1 cellular context compared by ENCODE assay signal in genomic region chr18:54946149-54946581, GRCh38.
TF ChIP-seq lines count a peak whose summit lies in the region.

No MANE protein-coding gene starts in this region.

TF ChIP-seq in HepG2, 621 proteins besides CTCF, POLR2A, EP300 and RAD21 (continued from another document and continues in another):
- TF ChIP-seq ZNF574 (CRISPR knock-in tag; IDR thresholded peaks at IDR 0.05) (peak; percentile 74), MIXL1 (CRISPR knock-in tag; IDR thresholded peaks at IDR 0.05) (peak; percentile 76), ZNF335 (CRISPR knock-in tag; IDR thresholded peaks at IDR 0.05) (peak; percentile 59; the same call in 1 of the 2 replicates), FOXJ3 (CRISPR knock-in tag; IDR thresholded peaks at IDR 0.05; ENCODE audit: borderline replicate concordance) (peak; percentile 88; the same call in 1 of the 2 replicates), BRCA1 (CRISPR knock-in tag; IDR thresholded peaks at IDR 0.05) (no peak), NCOR1 (IDR thresholded peaks at IDR 0.05; ENCODE audit: borderline replicate concordance, low read length) (peak; percentile 78; the same call in 1 of the 2 replicates), PAXIP1 (CRISPR knock-in tag; conservative IDR thresholded peaks at IDR 0.05) (peak; percentile 98), FOXO1 (CRISPR knock-in tag; IDR thresholded peaks at IDR 0.05) (peak; percentile 95), ZSCAN25 (CRISPR knock-in tag; IDR thresholded peaks at IDR 0.05) (no peak), CHCHD3 (CRISPR knock-in tag; IDR thresholded peaks at IDR 0.05) (no peak), ZNF605 (CRISPR knock-in tag; IDR thresholded peaks at IDR 0.05) (no peak), FOXP4 (CRISPR knock-in tag; IDR thresholded peaks at IDR 0.05) (peak; percentile 96), ZMAT3 (CRISPR knock-in tag; conservative IDR thresholded peaks at IDR 0.05) (0 out of 2 replicates have a peak, but pooled peaks have one; percentile 29), LBX2 (CRISPR knock-in tag; IDR thresholded peaks at IDR 0.05; ENCODE audit: borderline replicate concordance) (no peak), ZNF382 (CRISPR knock-in tag; IDR thresholded peaks at IDR 0.05; ENCODE audit: borderline replicate concordance) (no peak), RELA (CRISPR knock-in tag; IDR thresholded peaks at IDR 0.05) (no peak), ZNF513 (CRISPR knock-in tag; conservative IDR thresholded peaks at IDR 0.05) (no peak), CEBPG (CRISPR knock-in tag; IDR thresholded peaks at IDR 0.05) (peak; percentile 84), YEATS4 (CRISPR knock-in tag; IDR thresholded peaks at IDR 0.05; ENCODE audit: borderline replicate concordance) (peak; percentile 81; the same call in 1 of the 2 replicates), ZMAT5 (CRISPR knock-in tag; IDR thresholded peaks at IDR 0.05; ENCODE audit: borderline replicate concordance, low read depth) (no peak), CERS6 (CRISPR knock-in tag; IDR thresholded peaks at IDR 0.05) (no peak), ZNF343 (CRISPR knock-in tag; IDR thresholded peaks at IDR 0.05) (no peak), RFX5 (IDR thresholded peaks at IDR 0.05; ENCODE audit: low read depth, low read length) (no peak), FIP1L1 (IDR thresholded peaks at IDR 0.05; ENCODE audit: borderline replicate concordance, insufficient read depth, low read depth, low read length) (no peak), SMC3 (IDR thresholded peaks at IDR 0.05; ENCODE audit: low read length) (no peak), ZNF296 (CRISPR knock-in tag; conservative IDR thresholded peaks at IDR 0.05) (no peak), ZNF569 (CRISPR knock-in tag; IDR thresholded peaks at IDR 0.05; ENCODE audit: borderline replicate concordance) (no peak), ZNF614 (CRISPR knock-in tag; IDR thresholded peaks at IDR 0.05; ENCODE audit: borderline replicate concordance) (peak; percentile 83; the same call in 1 of the 2 replicates), PHF5A (CRISPR knock-in tag; IDR thresholded peaks at IDR 0.05; ENCODE audit: low read depth, unreplicated experiment) (peak; percentile 41), TRIM24 (CRISPR knock-in tag; IDR thresholded peaks at IDR 0.05) (no peak), JUN (CRISPR knock-in tag; IDR thresholded peaks at IDR 0.05) (no peak), ETV5 (CRISPR knock-in tag; IDR thresholded peaks at IDR 0.05; ENCODE audit: borderline replicate concordance) (peak; percentile 94), ZNF747 (CRISPR knock-in tag; IDR thresholded peaks at IDR 0.05; ENCODE audit: borderline replicate concordance) (peak; percentile 39; the same call in 1 of the 2 replicates), RARA (CRISPR knock-in tag; IDR thresholded peaks at IDR 0.05) (peak; percentile 93), NFIC (IDR thresholded peaks at IDR 0.05; ENCODE audit: low read length) (peak; percentile 89), ZNF773 (CRISPR knock-in tag; IDR thresholded peaks at IDR 0.05; ENCODE audit: borderline replicate concordance) (no peak), DBP (CRISPR knock-in tag; IDR thresholded peaks at IDR 0.05; ENCODE audit: not compliant biosample characterization) (no peak), DDIT3 (CRISPR knock-in tag; IDR thresholded peaks at IDR 0.05) (no peak), SCMH1 (CRISPR knock-in tag; IDR thresholded peaks at IDR 0.05; ENCODE audit: borderline replicate concordance) (no peak), SIN3B (IDR thresholded peaks at IDR 0.05; ENCODE audit: low read length) (no peak), ZUFSP (CRISPR knock-in tag; IDR thresholded peaks at IDR 0.05; ENCODE audit: borderline replicate concordance) (no peak), ZBTB25 (CRISPR knock-in tag; IDR thresholded peaks at IDR 0.05) (peak; percentile 80; the same call in 1 of the 2 replicates), ZNF580 (CRISPR knock-in tag; IDR thresholded peaks at IDR 0.05; ENCODE audit: borderline replicate concordance, low read depth) (peak; percentile 88; the same call in 1 of the 2 replicates), GLI4 (CRISPR knock-in tag; IDR thresholded peaks at IDR 0.05; ENCODE audit: borderline replicate concordance) (no peak), ZC3H4 (CRISPR knock-in tag; IDR thresholded peaks at IDR 0.05; ENCODE audit: borderline replicate concordance) (no peak), SNAPC2 (CRISPR knock-in tag; IDR thresholded peaks at IDR 0.05) (peak; percentile 75; the same call in 1 of the 2 replicates), CEBPB (IDR thresholded peaks at IDR 0.05; ENCODE audit: borderline replicate concordance, low read depth, low read length) (peak; percentile 56), ZNF292 (CRISPR knock-in tag; IDR thresholded peaks at IDR 0.05; ENCODE audit: borderline replicate concordance, low read depth) (peak; percentile 87), ZNF101 (CRISPR knock-in tag; IDR thresholded peaks at IDR 0.05; ENCODE audit: borderline replicate concordance, low read depth) (no peak), SIX1 (CRISPR knock-in tag; IDR thresholded peaks at IDR 0.05; ENCODE audit: borderline replicate concordance) (peak; percentile 65; the same call in 1 of the 2 replicates), ZNF598 (CRISPR knock-in tag; IDR thresholded peaks at IDR 0.05; ENCODE audit: borderline replicate concordance) (no peak), SMAD1 (CRISPR knock-in tag; IDR thresholded peaks at IDR 0.05; ENCODE audit: borderline replicate concordance, low read depth) (no peak), MYC (CRISPR knock-in tag; IDR thresholded peaks at IDR 0.05; ENCODE audit: borderline replicate concordance) (no peak), NFKB2 (CRISPR knock-in tag; IDR thresholded peaks at IDR 0.05; ENCODE audit: borderline replicate concordance) (no peak)
